17 cellular contexts compared by ENCODE assay signal in genomic region chr2:111675419-111676194, GRCh38.
A peak's percentile ranks its signal among the peaks of the same experiment; 100 is the strongest.
DNase-seq lines count a peak whose midpoint lies in the region; ATAC-seq and TF ChIP-seq lines count a peak whose summit lies in the region.
"Had no signal": no experiment of that assay in that cellular context is flagged by ENCODE, and none has a peak within 500 bp of the region (broad histone marks: within the 10 kb centered on the region; RNA-seq: fewer than 3 reads in every experiment).

No MANE protein-coding gene starts in this region.

- H3K27ac Mint-ChIP-seq in GM23338, result peak overlapping the region; percentile 27; the same call in 1 of the 2 replicates
- no peak overlapping the region for H3K27ac Mint-ChIP-seq in activated CD4-positive, alpha-beta T cell treated with anti-CD3 and anti-CD28 coated beads, Interleukin-2, amount 10 ng/mL, durations not matched to agents 24 days and 14 days
- H3K27ac Mint-ChIP-seq: activated CD8-positive, alpha-beta T cell treated with anti-CD3 and anti-CD28 coated beads for 36 hours had no signal

- H3K9me2 ChIP-seq in GM23338 (ENCODE audit: insufficient read depth), result no peaks in the 10 kb centered on the region
- no peaks in the 10 kb centered on the region for H3K9me2 ChIP-seq in OCI-LY7 (ENCODE audit: insufficient read depth, low read length)

- intact Hi-C loops in OCI-LY7 (cut with micrococcal nuclease; ENCODE audit: unreplicated experiment), result loop anchor here (10.0 kb wide), 2 partner anchors 551 to 641 kb away; partner anchors contain the start of gene BCL2L11
- intact Hi-C loops in lower lobe of right lung (cut with DNase I), result no loop called here
- intact Hi-C loops in activated CD4-positive, alpha-beta T cell treated with anti-CD3 and anti-CD28 coated beads, Interleukin-2, amount 10 ng/mL, durations not matched to agents 24 days and 14 days (cut with micrococcal nuclease), result loop anchor here (2.0 kb wide), 1 partner anchor 15 kb away; no protein-coding TSS in a partner anchor

- H3K9me3 Mint-ChIP-seq in GM23338, result peaks cover 16% of the 10 kb centered on the region
- H3K9me3 Mint-ChIP-seq in activated CD4-positive, alpha-beta T cell treated with anti-CD3 and anti-CD28 coated beads, Interleukin-2, amount 10 ng/mL, durations not matched to agents 24 days and 14 days, result no peaks in the 10 kb centered on the region
- H3K9me3 Mint-ChIP-seq: activated CD8-positive, alpha-beta T cell treated with anti-CD3 and anti-CD28 coated beads for 36 hours had no signal

- H3K9me3 ChIP-seq in BLaER1, result peaks cover 7% of the 10 kb centered on the region; the same call in 1 of the 2 replicates
- no peaks in the 10 kb centered on the region for H3K9me3 ChIP-seq in OCI-LY7 (ENCODE audit: low read length)
- H3K9me3 ChIP-seq in lower lobe of right lung, result no peaks in the 10 kb centered on the region

- peaks cover 3% of the 10 kb centered on the region for H3K27me3 Mint-ChIP-seq in GM23338 (ENCODE audit: insufficient read depth, low read depth, poor library complexity)
- peaks cover 12% of the 10 kb centered on the region for H3K27me3 Mint-ChIP-seq in activated CD4-positive, alpha-beta T cell treated with anti-CD3 and anti-CD28 coated beads, Interleukin-2, amount 10 ng/mL, durations not matched to agents 24 days and 14 days

- no peak for ATAC-seq in GM23338
- peak in 1 of 2 donors; percentile 46 for ATAC-seq in lower lobe of right lung
- no peak for ATAC-seq in GM19455 (IDR thresholded peaks at IDR 0.05; ENCODE audit: unreplicated experiment)
- no peak for ATAC-seq in HG03025 (IDR thresholded peaks at IDR 0.05; ENCODE audit: low FRiP score, unreplicated experiment)
- ATAC-seq: activated CD8-positive, alpha-beta T cell treated with anti-CD3 and anti-CD28 coated beads for 36 hours; PC-3; SK-N-SH treated with all-trans-retinoic acid at 6 μM for 48 hours had no signal

- H4K20me1 ChIP-seq in BLaER1 (no peaks in the 10 kb centered on the region), GM23338 (replicated peaks; ENCODE audit: insufficient read depth) (no peaks in the 10 kb centered on the region), OCI-LY7 (ENCODE audit: insufficient read depth, low read length) (no peaks in the 10 kb centered on the region)

- H3K36me3 ChIP-seq in BLaER1, result no peaks in the 10 kb centered on the region
- H3K36me3 ChIP-seq in GM23338 (ENCODE audit: insufficient read depth), result no peaks in the 10 kb centered on the region
- no peaks in the 10 kb centered on the region for H3K36me3 ChIP-seq in OCI-LY7 (ENCODE audit: insufficient read depth, low read length)
- no peaks in the 10 kb centered on the region for H3K36me3 ChIP-seq in lower lobe of right lung
- H3K36me3 ChIP-seq: cardiac muscle cell had no signal

- H3K79me2 ChIP-seq in GM23338 (replicated peaks; ENCODE audit: insufficient read depth), result no peaks in the 10 kb centered on the region
- no peaks in the 10 kb centered on the region for H3K79me2 ChIP-seq in OCI-LY7 (ENCODE audit: insufficient read depth, low read depth, low read length)

- H3K36me3 Mint-ChIP-seq in GM23338 (ENCODE audit: low read depth), result peaks cover 10% of the 10 kb centered on the region
- H3K36me3 Mint-ChIP-seq in activated CD4-positive, alpha-beta T cell treated with anti-CD3 and anti-CD28 coated beads, Interleukin-2, amount 10 ng/mL, durations not matched to agents 24 days and 14 days (ENCODE audit: low read depth), result no peaks in the 10 kb centered on the region

- H2AFZ ChIP-seq in GM23338, result no peak overlapping the region
- H2AFZ ChIP-seq in OCI-LY7 (ENCODE audit: low read length), result peak overlapping the region; percentile 73

- no peak for TF ChIP-seq CTCF in GM23338 (conservative IDR thresholded peaks at IDR 0.05; ENCODE audit: low read depth in 2 of 2)
- TF ChIP-seq CTCF in OCI-LY7 (conservative IDR thresholded peaks at IDR 0.05; ENCODE audit: low read length), result no peak
- TF ChIP-seq CTCF in lower lobe of right lung (IDR thresholded peaks at IDR 0.05), result no peak

- peaks cover 15% of the 10 kb centered on the region for H3K4me1 Mint-ChIP-seq in GM23338
- peaks cover 18% of the 10 kb centered on the region for H3K4me1 Mint-ChIP-seq in activated CD4-positive, alpha-beta T cell treated with anti-CD3 and anti-CD28 coated beads, Interleukin-2, amount 10 ng/mL, durations not matched to agents 24 days and 14 days

- no peak for DNase-seq in GM23338 (ENCODE audit: low spot score)
- DNase-seq in OCI-LY7 (ENCODE audit: low spot score), result peak; percentile 59
- no peak for DNase-seq in lower lobe of right lung
- no peak for DNase-seq in activated CD4-positive, alpha-beta T cell treated with anti-CD3 and anti-CD28 coated beads, Interleukin-2, amount 10 ng/mL, durations not matched to agents 24 days and 14 days
- no peak for DNase-seq in AG08395 (ENCODE audit: low spot score)
- DNase-seq: activated CD8-positive, alpha-beta T cell treated with anti-CD3 and anti-CD28 coated beads for 36 hours; midbrain; NCI-H1417 treated with DMSO at 0.1 percent for 48 hours; NCI-H446; occipital lobe; PC-3 had no signal

- H3K4me2 ChIP-seq in BLaER1, result peak overlapping the region; percentile 27; the same call in 1 of the 2 replicates
- no peak overlapping the region for H3K4me2 ChIP-seq in GM23338
- peak overlapping the region; percentile 81 for H3K4me2 ChIP-seq in OCI-LY7 (ENCODE audit: low read length)

- no TSS peak for BruUV-seq in OCI-LY7 (replicated peaks; lab: Mats Ljungman, UMichigan)

- CTCF ChIA-PET in OCI-LY7 (lab: Charles Lee; ENCODE audit: unreplicated experiment), result no interaction called here

- H3K4me1 ChIP-seq in BLaER1 (peaks cover 71% of the 10 kb centered on the region), GM23338 (ENCODE audit: insufficient read depth) (peaks cover 13% of the 10 kb centered on the region; the same call in 1 of the 2 replicates), OCI-LY7 (ENCODE audit: insufficient read depth, low read length, poor library complexity, severe bottlenecking) (peaks cover 75% of the 10 kb centered on the region), lower lobe of right lung (peaks cover 10% of the 10 kb centered on the region)

- no peak overlapping the region for H3K4me3 Mint-ChIP-seq in GM23338
- no peak overlapping the region for H3K4me3 Mint-ChIP-seq in activated CD4-positive, alpha-beta T cell treated with anti-CD3 and anti-CD28 coated beads, Interleukin-2, amount 10 ng/mL, durations not matched to agents 24 days and 14 days
- H3K4me3 Mint-ChIP-seq: activated CD8-positive, alpha-beta T cell treated with anti-CD3 and anti-CD28 coated beads for 36 hours had no signal

- H3K9ac ChIP-seq in BLaER1, result no peak overlapping the region

- POLR2A ChIA-PET in OCI-LY7 (lab: Charles Lee), result interaction anchor here (0.6 to 1.8 kb wide), 5 partner anchors 9 to 45 kb away, joined by 3 to 9 read pairs (median 3); no protein-coding TSS in a partner anchor

- H3K27ac ChIP-seq in BLaER1 (0 out of 2 replicates have a peak overlapping the region, but pooled peaks have one; percentile 10), GM23338 (ENCODE audit: low read depth) (no peak overlapping the region), OCI-LY7 (ENCODE audit: low read depth, low read length, poor library complexity, severe bottlenecking) (peak overlapping the region; percentile 51), lower lobe of right lung (peak overlapping the region; percentile 51)
- H3K27ac ChIP-seq: cardiac muscle cell, VCaP had no signal

- no peaks in the 10 kb centered on the region for H3K27me3 ChIP-seq in BLaER1
- no peaks in the 10 kb centered on the region for H3K27me3 ChIP-seq in GM23338 (ENCODE audit: insufficient read depth)
- H3K27me3 ChIP-seq in lower lobe of right lung (ENCODE audit: low read depth), result no peaks in the 10 kb centered on the region
- H3K27me3 ChIP-seq: cardiac muscle cell had no signal

- no peak overlapping the region for H3K4me3 ChIP-seq in BLaER1
- no peak overlapping the region for H3K4me3 ChIP-seq in GM23338
- peak overlapping the region; percentile 33 for H3K4me3 ChIP-seq in OCI-LY7 (ENCODE audit: low read depth, low read length, poor library complexity, severe bottlenecking)
- no peak overlapping the region for H3K4me3 ChIP-seq in lower lobe of right lung
- H3K4me3 ChIP-seq: cardiac muscle cell had no signal

- no peaks in the 10 kb centered on the region for H3F3A ChIP-seq in GM23338 (replicated peaks; ENCODE audit: low read depth)

TF ChIP-seq in GM23338, 12 proteins besides CTCF, POLR2A, EP300 and RAD21 (continues in another document):
- no peak for TF ChIP-seq EZH2phosphoT487 (IDR thresholded peaks at IDR 0.05; ENCODE audit: unreplicated experiment)
- no peak for TF ChIP-seq POLR2AphosphoS5 (IDR thresholded peaks at IDR 0.05; ENCODE audit: low read depth)
- no peak for TF ChIP-seq JUNB (IDR thresholded peaks at IDR 0.05; ENCODE audit: unreplicated experiment)
- no peak for TF ChIP-seq REST (IDR thresholded peaks at IDR 0.05; ENCODE audit: unreplicated experiment)
- TF ChIP-seq ZNF331 (CRISPR knock-in tag; IDR thresholded peaks at IDR 0.05; ENCODE audit: low read depth), result no peak
- no peak for TF ChIP-seq CREB1 (CRISPR knock-in tag; IDR thresholded peaks at IDR 0.05; ENCODE audit: low read depth)
